Comparison of ENCODE assay signal across 13 cellular contexts in genomic region chr3:193732391-193732790, GRCh38.
DNase-seq lines count a peak whose midpoint lies in the region; ATAC-seq and TF ChIP-seq lines count a peak whose summit lies in the region.
"Had no signal": no experiment of that assay in that cellular context is flagged by ENCODE, and none has a peak within 500 bp of the region (broad histone marks: within the 10 kb centered on the region; RNA-seq: fewer than 3 reads in every experiment).

No MANE protein-coding gene starts in this region.

- no peak overlapping the region for H3K4me3 ChIP-seq in AG04450 (ENCODE audit: low read depth, low read length)
- H3K4me3 ChIP-seq in left lung, result no peak overlapping the region

- H3K4me3 Mint-ChIP-seq in MCF 10A (ENCODE audit: unreplicated experiment), result no peak overlapping the region
- H3K4me3 Mint-ChIP-seq: activated naive CD8-positive, alpha-beta T cell treated with anti-CD3 and anti-CD28 coated beads, Interleukin-2, amount 10 ng/mL, durations not matched to agents 7 days and 5 days had no signal

- no peaks in the 10 kb centered on the region for H3K36me3 Mint-ChIP-seq in MCF 10A (ENCODE audit: insufficient read depth, unreplicated experiment)
- H3K36me3 Mint-ChIP-seq: activated naive CD8-positive, alpha-beta T cell treated with anti-CD3 and anti-CD28 coated beads, Interleukin-2, amount 10 ng/mL, durations not matched to agents 7 days and 5 days had no signal

- peak; percentile 66 for ATAC-seq in left lung
- ATAC-seq in GM18867 (IDR thresholded peaks at IDR 0.05; ENCODE audit: unreplicated experiment), result no peak
- ATAC-seq in GM18517 (IDR thresholded peaks at IDR 0.05; ENCODE audit: unreplicated experiment), result no peak
- ATAC-seq: stimulated activated naive CD8-positive, alpha-beta T cell treated with anti-CD3 and anti-CD28 coated beads, Interleukin-15, Interleukin-2, amounts not matched to agents 100 U/mL and 50 U/mL, for 24 hours had no signal

- H3K27me3 ChIP-seq in AG04450 (ENCODE audit: control insufficient read depth, insufficient read depth, low read length) (peaks cover 31% of the 10 kb centered on the region), left lung (peaks cover 0 to 9% of the 10 kb centered on the region in 2 donors)
- H3K27me3 ChIP-seq: BE2C had no signal

- no TSS peak for BruUV-seq in MCF 10A (replicated peaks; lab: Mats Ljungman, UMichigan)

- H3K27me3 Mint-ChIP-seq in MCF 10A (ENCODE audit: insufficient read depth, unreplicated experiment), result no peaks in the 10 kb centered on the region
- H3K27me3 Mint-ChIP-seq: activated naive CD8-positive, alpha-beta T cell treated with anti-CD3 and anti-CD28 coated beads, Interleukin-2, amount 10 ng/mL, durations not matched to agents 7 days and 5 days had no signal

- POLR2A ChIA-PET in AG04450 (lab: Yijun Ruan, JAX), result no interaction called here
- POLR2A ChIA-PET in MCF 10A (lab: Yijun Ruan, JAX), result interaction anchor here (0.6 kb wide), 1 partner anchor 474 kb away, joined by 3 read pairs; no protein-coding TSS in a partner anchor

- no peaks in the 10 kb centered on the region for H3K9me3 Mint-ChIP-seq in MCF 10A (ENCODE audit: unreplicated experiment)
- H3K9me3 Mint-ChIP-seq: activated naive CD8-positive, alpha-beta T cell treated with anti-CD3 and anti-CD28 coated beads, Interleukin-2, amount 10 ng/mL, durations not matched to agents 7 days and 5 days had no signal

- CTCF ChIA-PET in AG04450 (lab: Charles Lee) (no interaction called here), MCF 10A (lab: Yijun Ruan, JAX) (interaction anchor here (0.6 to 1.1 kb wide), 2 partner anchors 11 to 44 kb away, joined by 3 read pairs; no protein-coding TSS in a partner anchor)

- DNase-seq in AG04450 (ENCODE audit: low read depth, low spot score), result peak; percentile 20
- peak; percentile 85 for DNase-seq in HT1080 (ENCODE audit: low read depth)
- peak; percentile 36 for DNase-seq in MCF 10A (ENCODE audit: unreplicated experiment)
- no peak for DNase-seq in left lung
- no peak for DNase-seq in NCI-H2171 treated with DMSO at 0.1 percent for 48 hours (lab: John Stamatoyannopoulos, UW)
- DNase-seq in NCI-H524 treated with DMSO at 0.1 percent for 48 hours (lab: John Stamatoyannopoulos, UW), result no peak
- DNase-seq: activated CD8-positive, alpha-beta memory T cell treated with anti-CD3 and anti-CD28 coated beads for 24 hours; activated naive CD8-positive, alpha-beta T cell treated with anti-CD3 and anti-CD28 coated beads, Interleukin-2, amount 10 ng/mL, durations not matched to agents 7 days and 5 days; BE2C; NCI-H526 treated with DMSO at 0.1 percent for 48 hours; stimulated activated naive CD8-positive, alpha-beta T cell treated with anti-CD3 and anti-CD28 coated beads, Interleukin-15, Interleukin-2, amounts not matched to agents 100 U/mL and 50 U/mL, for 24 hours had no signal

- no peak for TF ChIP-seq CTCF in AG04450 (IDR thresholded peaks at IDR 0.05; ENCODE audit: low read depth, low read length)
- no peak for TF ChIP-seq CTCF in MCF 10A (IDR thresholded peaks at IDR 0.05; ENCODE audit: unreplicated experiment)
- no peak for TF ChIP-seq CTCF in left lung (IDR thresholded peaks at IDR 0.05)

- no peaks in the 10 kb centered on the region for H3K4me1 Mint-ChIP-seq in MCF 10A (ENCODE audit: insufficient read depth, unreplicated experiment)
- H3K4me1 Mint-ChIP-seq: activated naive CD8-positive, alpha-beta T cell treated with anti-CD3 and anti-CD28 coated beads, Interleukin-2, amount 10 ng/mL, durations not matched to agents 7 days and 5 days had no signal

- H3K36me3 ChIP-seq in left lung, result no peaks in the 10 kb centered on the region
- H3K36me3 ChIP-seq: BE2C had no signal

- intact Hi-C loops in MCF 10A (cut with micrococcal nuclease), result no loop called here
- intact Hi-C loops in left lung (cut with DNase I), result no loop called here

- no peak overlapping the region for H3K27ac Mint-ChIP-seq in MCF 10A (ENCODE audit: low read depth, unreplicated experiment)
- H3K27ac Mint-ChIP-seq: activated naive CD8-positive, alpha-beta T cell treated with anti-CD3 and anti-CD28 coated beads, Interleukin-2, amount 10 ng/mL, durations not matched to agents 7 days and 5 days had no signal

- H3K9me3 ChIP-seq in AG04450 (ENCODE audit: control insufficient read depth, insufficient read depth, low read length) (no peaks in the 10 kb centered on the region), left lung (no peaks in the 10 kb centered on the region)
- H3K9me3 ChIP-seq: BE2C had no signal

- H3K4me1 ChIP-seq in left lung, result no peaks in the 10 kb centered on the region
- H3K4me1 ChIP-seq: BE2C had no signal

- no peak overlapping the region for H3K27ac ChIP-seq in AG04450 (ENCODE audit: low read depth, low read length)
- no peak overlapping the region for H3K27ac ChIP-seq in left lung

Comparison
In these comparisons a context has a peak if more than half of its experiments do, and no peak if none do; other contexts are left out.
1. DNase-seq: peak in AG04450 (single experiment), HT1080 (single experiment) and MCF 10A (single experiment); none in left lung (0 of 2), NCI-H2171 treated with DMSO at 0.1 percent for 48 hours (single experiment) and NCI-H524 treated with DMSO at 0.1 percent for 48 hours (single experiment).